ENCODE assay signal across 8 cellular contexts in genomic region chr7:131107343-131108211, GRCh38.
A peak's percentile ranks its signal among the peaks of the same experiment; 100 is the strongest.
DNase-seq lines count a peak whose midpoint lies in the region; ATAC-seq and TF ChIP-seq lines count a peak whose summit lies in the region.

No MANE protein-coding gene starts in this region.

- no peak for TF ChIP-seq CTCF in neural crest cell (conservative IDR thresholded peaks at IDR 0.05)

- peaks cover 69% of the 10 kb centered on the region for H3K27me3 Mint-ChIP-seq in neural crest cell (ENCODE audit: low read depth)

- peaks cover 49% of the 10 kb centered on the region for H3K4me1 Mint-ChIP-seq in neural crest cell

- no peaks in the 10 kb centered on the region for H3K36me3 Mint-ChIP-seq in neural crest cell (ENCODE audit: low read depth)

- H3K9me3 Mint-ChIP-seq in neural crest cell = no peaks in the 10 kb centered on the region

- peak; percentile 44 for ATAC-seq in GM21515 (IDR thresholded peaks at IDR 0.05; ENCODE audit: unreplicated experiment)

- peak overlapping the region; percentile 79 for H3K27ac Mint-ChIP-seq in neural crest cell (ENCODE audit: unreplicated experiment)

- H3K4me3 Mint-ChIP-seq in neural crest cell = peak overlapping the region; percentile 99

- DNase-seq in DMS79 (lab: John Stamatoyannopoulos, UW) = peak; percentile 40
- peak; percentile 89 for DNase-seq in HuH-7 (ENCODE audit: low spot score)
- peak; percentile 90 for DNase-seq in RPMI8226
- DNase-seq in activated effector memory CD4-positive, alpha-beta T cell treated with anti-CD3 and anti-CD28 coated beads, Interleukin-2, amount 50 U/mL, for 16 hours = peak; percentile 91
- DNase-seq in fibroblast of the conjunctiva (ENCODE audit: low read depth) = peak; percentile 67
- DNase-seq in neural crest cell (ENCODE audit: low read depth, low spot score) = peak; percentile 17
- peak; percentile 95 for DNase-seq in superior temporal gyrus (ENCODE audit: extremely low spot score)

Comparison
In these comparisons a context has a peak if more than half of its experiments do, and no peak if none do; other contexts are left out.
1. Peak in every context shown above with its lines: DNase-seq and ATAC-seq.
2. DNase-seq: peak in every context shown above with its lines; median percentile 95 in superior temporal gyrus; 91 in activated effector memory CD4-positive, alpha-beta T cell treated with anti-CD3 and anti-CD28 coated beads, Interleukin-2, amount 50 U/mL, for 16 hours; 90 in RPMI8226; 89 in HuH-7; 67 in fibroblast of the conjunctiva; 40 in DMS79; 17 in neural crest cell.